In genomic region chr5:139501376-139501775, GRCh38 we compare ENCODE assay signal across 18 cellular contexts. TPM values are rescaled to one million over a fixed set of nuclear protein-coding genes. Genes with fewer than 3 reads are reported as not detected.
"Had no signal": no experiment of that assay in that cellular context is flagged by ENCODE, and none has a peak within 500 bp of the region (broad histone marks: within the 10 kb centered on the region; RNA-seq: fewer than 3 reads in every experiment).

No MANE protein-coding gene starts in this region.

- ATAC-seq: activated naive CD4-positive, alpha-beta T cell treated with anti-CD3 and anti-CD28 coated beads, Interleukin-2, amount 50 U/mL, for 72 hours; esophagus mucosa; gastrocnemius medialis had no signal

- H3K4me3 ChIP-seq: adrenal gland, breast epithelium, gastrocnemius medialis, left ventricle myocardium inferior, right atrium auricular region, thyroid gland had no signal

- DNase-seq: activated CD4-positive, alpha-beta T cell treated with anti-CD3 and anti-CD28 coated beads, Interleukin-2, amount 50 U/mL, for 4 hours; activated gamma-delta T cell treated with Interleukin-2 at 50 U/mL for 16 hours; adrenal gland; cortex of kidney; effector CD8-positive, alpha-beta T cell; gastrocnemius medialis; head of caudate nucleus; left ventricle myocardium inferior; mammary epithelial cell; stimulated activated CD4-positive, alpha-beta T cell treated with anti-CD3 and anti-CD28 coated beads, Interleukin-2, amount 100 ng/mL, for 24 hours; stimulated activated naive CD4-positive, alpha-beta T cell treated with Interleukin-2 at 50 U/mL for 16 hours; thyroid gland had no signal

- H3K9me3 ChIP-seq: adrenal gland, breast epithelium, gastrocnemius medialis, thyroid gland had no signal

- H3K4me1 ChIP-seq: adrenal gland, breast epithelium, left ventricle myocardium inferior, right atrium auricular region, thyroid gland had no signal

- H3K36me3 ChIP-seq: adrenal gland, breast epithelium, gastrocnemius medialis, left ventricle myocardium inferior, right atrium auricular region, thyroid gland had no signal

- H3K27me3 ChIP-seq: adrenal gland, breast epithelium, gastrocnemius medialis, right atrium auricular region, thyroid gland had no signal

RNA-seq across cellular contexts. Expression of gene SMIM33, which starts 30.6 kb away (rescaled TPM):
- polyA plus RNA-seq: adrenal gland, mammary epithelial cell, neural cell, urinary bladder had no signal

RNA-seq across cellular contexts. Expression of gene ECSCR, which starts 38.8 kb away (rescaled TPM):
- polyA plus RNA-seq: mammary epithelial cell, neural cell had no signal
